13 cellular contexts compared by ENCODE assay signal in genomic region chr6:169810066-169810989, GRCh38. TPM values are rescaled to one million over a fixed set of nuclear protein-coding genes. Genes with fewer than 3 reads are reported as not detected.
DNase-seq lines count a peak whose midpoint lies in the region; ATAC-seq, FAIRE-seq and TF ChIP-seq lines count a peak whose summit lies in the region.
"Had no signal": no experiment of that assay in that cellular context is flagged by ENCODE, and none has a peak within 500 bp of the region (broad histone marks: within the 10 kb centered on the region; RNA-seq: fewer than 3 reads in every experiment).

No MANE protein-coding gene starts in this region.

- H2AFZ ChIP-seq in HepG2 (ENCODE audit: low read length) = peak overlapping the region; percentile 91
- H2AFZ ChIP-seq: PC-9 had no signal

- peak overlapping the region; percentile 4 for H3K27ac ChIP-seq in HepG2 (ENCODE audit: extremely low read length, insufficient read depth, low read length)
- H3K27ac ChIP-seq: PC-9 had no signal

- H3K27me3 ChIP-seq in Caco-2 (replicated peaks; ENCODE audit: control insufficient read depth, insufficient read depth, low read length) (no peaks in the 10 kb centered on the region), HepG2 (ENCODE audit: control insufficient read depth in 1 of 2, insufficient read depth in 2 of 2, low read length in 2 of 2) (no peaks in the 10 kb centered on the region)

- peak; percentile 74 for ATAC-seq in activated CD8-positive, alpha-beta T cell treated with anti-CD3 and anti-CD28 coated beads for 36 hours
- ATAC-seq in HepG2 (peak; percentile 94), GM18861 (IDR thresholded peaks at IDR 0.05; ENCODE audit: unreplicated experiment) (no peak)

- DNase-seq in Caco-2 (peak; percentile 94 to 95), HuH-7 (ENCODE audit: low spot score) (peak; percentile 78), HepG2 (ENCODE audit: low spot score) (peak; percentile 41), DMS 273 (lab: John Stamatoyannopoulos, UW; ENCODE audit: unreplicated experiment) (no peak)
- DNase-seq in activated CD8-positive, alpha-beta T cell treated with anti-CD3 and anti-CD28 coated beads for 36 hours = no peak
- no peak for DNase-seq in effector CD4-positive, alpha-beta T cell
- no peak for DNase-seq in activated naive CD4-positive, alpha-beta T cell treated with anti-CD3 and anti-CD28 coated beads, Interleukin-2, amount 10 ng/mL, durations not matched to agents 7 days and 5 days
- DNase-seq: C1 segment of cervical spinal cord, mammary epithelial cell, PC-9 had no signal

- peaks cover 47% of the 10 kb centered on the region for H3K4me1 ChIP-seq in Caco-2
- peaks cover 30% of the 10 kb centered on the region for H3K4me1 ChIP-seq in HepG2 (ENCODE audit: insufficient read depth, low read length)

- TF ChIP-seq CTCF in Caco-2 (IDR thresholded peaks at IDR 0.05; ENCODE audit: insufficient read depth in 1 of 2, low read depth in 1 of 2, low read length in 1 of 2, severe bottlenecking in 1 of 2, unreplicated experiment in 1 of 2) (no peak), HepG2 (CRISPR knock-in tag; IDR thresholded peaks at IDR 0.05) (no peak)
- TF ChIP-seq CTCF in activated CD8-positive, alpha-beta T cell treated with anti-CD3 and anti-CD28 coated beads for 36 hours (IDR thresholded peaks at IDR 0.05) = no peak

- intact Hi-C loops in Caco-2 (cut with micrococcal nuclease; ENCODE audit: unreplicated experiment) (loop anchor here (1.0 to 5.0 kb wide), 3 partner anchors 10 to 482 kb away; partner anchors contain the start of gene DLL1), HepG2 (cut with micrococcal nuclease; ENCODE audit: unreplicated experiment) (no loop called here)
- intact Hi-C loops in activated CD8-positive, alpha-beta T cell treated with anti-CD3 and anti-CD28 coated beads for 36 hours (cut with micrococcal nuclease) = no loop called here

- H3K9me3 Mint-ChIP-seq in Caco-2 (ENCODE audit: unreplicated experiment) = peaks cover 10% of the 10 kb centered on the region
- no peaks in the 10 kb centered on the region for H3K9me3 Mint-ChIP-seq in activated CD8-positive, alpha-beta T cell treated with anti-CD3 and anti-CD28 coated beads for 36 hours
- H3K9me3 Mint-ChIP-seq in activated naive CD4-positive, alpha-beta T cell treated with anti-CD3 and anti-CD28 coated beads, Interleukin-2, amount 10 ng/mL, durations not matched to agents 7 days and 5 days = peaks cover 13% of the 10 kb centered on the region

- H3K4me3 Mint-ChIP-seq in Caco-2 (ENCODE audit: unreplicated experiment) = peak overlapping the region; percentile 66
- no peak overlapping the region for H3K4me3 Mint-ChIP-seq in activated CD8-positive, alpha-beta T cell treated with anti-CD3 and anti-CD28 coated beads for 36 hours
- H3K4me3 Mint-ChIP-seq in activated naive CD4-positive, alpha-beta T cell treated with anti-CD3 and anti-CD28 coated beads, Interleukin-2, amount 10 ng/mL, durations not matched to agents 7 days and 5 days = no peak overlapping the region

- H3K36me3 ChIP-seq in Caco-2 (ENCODE audit: control insufficient read depth, insufficient read depth, low read length) = peaks cover 3% of the 10 kb centered on the region
- no peaks in the 10 kb centered on the region for H3K36me3 ChIP-seq in HepG2 (replicated peaks in 1 of 2; ENCODE audit: control insufficient read depth in 1 of 2, insufficient read depth in 2 of 2, low read length in 2 of 2)

- peak overlapping the region; percentile 92 for H3K27ac Mint-ChIP-seq in Caco-2 (ENCODE audit: unreplicated experiment)
- H3K27ac Mint-ChIP-seq in activated CD8-positive, alpha-beta T cell treated with anti-CD3 and anti-CD28 coated beads for 36 hours = no peak overlapping the region
- no peak overlapping the region for H3K27ac Mint-ChIP-seq in activated naive CD4-positive, alpha-beta T cell treated with anti-CD3 and anti-CD28 coated beads, Interleukin-2, amount 10 ng/mL, durations not matched to agents 7 days and 5 days

- peak overlapping the region; percentile 38; the same call in 1 of the 2 replicates for H3K9ac ChIP-seq in HepG2 (ENCODE audit: insufficient read depth, low read depth, low read length)

- H3K4me1 Mint-ChIP-seq in Caco-2 (ENCODE audit: low read depth, unreplicated experiment) = peaks cover 56% of the 10 kb centered on the region
- peaks cover 32% of the 10 kb centered on the region for H3K4me1 Mint-ChIP-seq in activated CD8-positive, alpha-beta T cell treated with anti-CD3 and anti-CD28 coated beads for 36 hours (ENCODE audit: low read depth)
- H3K4me1 Mint-ChIP-seq in activated naive CD4-positive, alpha-beta T cell treated with anti-CD3 and anti-CD28 coated beads, Interleukin-2, amount 10 ng/mL, durations not matched to agents 7 days and 5 days = peaks cover 21% of the 10 kb centered on the region

- no peaks in the 10 kb centered on the region for H3K79me2 ChIP-seq in HepG2 (ENCODE audit: insufficient read depth, low read length)

- POLR2A ChIA-PET in Caco-2 (lab: Charles Lee) (interaction anchor here (0.6 to 3.2 kb wide), 7 partner anchors 10 to 480 kb away, joined by 3 to 51 read pairs (median 4); partner anchors contain the start of genes DYNLT2 and ERMARD), HepG2 (lab: Yijun Ruan, JAX) (interaction anchor here (0.9 to 1.3 kb wide), 2 partner anchors 9 to 20 kb away, joined by 6 to 19 read pairs; no protein-coding TSS in a partner anchor)
- POLR2A ChIA-PET in activated CD8-positive, alpha-beta T cell treated with anti-CD3 and anti-CD28 coated beads for 36 hours (lab: Charles Lee) = no interaction called here

- TF ChIP-seq POLR2A in HepG2 (IDR thresholded peaks at IDR 0.05; ENCODE audit: insufficient read depth in 1 of 2, low read depth in 2 of 2, low read length in 2 of 2) = peak in 1 of 2 experiments; percentile 49; a peak in 1 of 4 replicates

- no peaks in the 10 kb centered on the region for H4K20me1 ChIP-seq in HepG2 (ENCODE audit: insufficient read depth, low read length)

- peak; percentile 61 for FAIRE-seq in HepG2 (lab: Jason Lieb, UNC)
- FAIRE-seq: GM19239, TTC549 had no signal

- TF ChIP-seq RAD21 in HepG2 (CRISPR knock-in tag; IDR thresholded peaks at IDR 0.05) = no peak

- WGBS in HepG2 (ENCODE audit: low lambda C conversion rate) = 6% methylated on average over 13 of the region's 18 CpGs

- no peaks in the 10 kb centered on the region for H3K27me3 Mint-ChIP-seq in Caco-2 (ENCODE audit: insufficient read depth, unreplicated experiment)
- peaks cover 17% of the 10 kb centered on the region for H3K27me3 Mint-ChIP-seq in activated CD8-positive, alpha-beta T cell treated with anti-CD3 and anti-CD28 coated beads for 36 hours
- H3K27me3 Mint-ChIP-seq in activated naive CD4-positive, alpha-beta T cell treated with anti-CD3 and anti-CD28 coated beads, Interleukin-2, amount 10 ng/mL, durations not matched to agents 7 days and 5 days = peaks cover 54% of the 10 kb centered on the region

- H3K9me3 ChIP-seq in Caco-2 (no peaks in the 10 kb centered on the region), HepG2 (ENCODE audit: low read length) (no peaks in the 10 kb centered on the region)

- peaks cover 27% of the 10 kb centered on the region for H3K36me3 Mint-ChIP-seq in Caco-2 (ENCODE audit: insufficient read depth, unreplicated experiment)
- no peaks in the 10 kb centered on the region for H3K36me3 Mint-ChIP-seq in activated CD8-positive, alpha-beta T cell treated with anti-CD3 and anti-CD28 coated beads for 36 hours (ENCODE audit: low read depth)
- H3K36me3 Mint-ChIP-seq in activated naive CD4-positive, alpha-beta T cell treated with anti-CD3 and anti-CD28 coated beads, Interleukin-2, amount 10 ng/mL, durations not matched to agents 7 days and 5 days = no peaks in the 10 kb centered on the region

- in situ Hi-C loops in HepG2 (cut with HindIII; ENCODE audit: extremely low pct_ligation_motif_present, low pct_unique_long_range_greater_than_20kb) = no loop called here

- BruUV-seq in Caco-2 (replicated peaks; lab: Mats Ljungman, UMichigan) (TSS peak; percentile 99), HepG2 (replicated peaks; lab: Mats Ljungman, UMichigan) (no TSS peak)

- CTCF ChIA-PET in Caco-2 (lab: Charles Lee) (interaction anchor here (1.0 to 1.9 kb wide), 8 partner anchors 10 to 720 kb away, joined by 3 to 11 read pairs (median 4); no protein-coding TSS in a partner anchor), HepG2 (lab: Yijun Ruan, JAX; ENCODE audit: low intra/inter-chr PET ratio, low total read pairs) (no interaction called here)
- CTCF ChIA-PET in activated CD8-positive, alpha-beta T cell treated with anti-CD3 and anti-CD28 coated beads for 36 hours (lab: Charles Lee) = interaction anchor here (1.2 kb wide), 1 partner anchor 22 kb away, joined by 4 read pairs; no protein-coding TSS in a partner anchor
- CTCF ChIA-PET in activated naive CD4-positive, alpha-beta T cell treated with anti-CD3 and anti-CD28 coated beads, Interleukin-2, amount 10 ng/mL, durations not matched to agents 7 days and 5 days (lab: Charles Lee) = no interaction called here

- H3K4me2 ChIP-seq in HepG2 (ENCODE audit: low read depth, low read length) = peak overlapping the region; percentile 79
- H3K4me2 ChIP-seq: PC-9 had no signal

- TF ChIP-seq EP300 in HepG2 (IDR thresholded peaks at IDR 0.05; ENCODE audit: low read depth in 2 of 2, low read length in 2 of 2) (no peak; a peak in 1 of 4 replicates), HepG2 (CRISPR knock-in tag; IDR thresholded peaks at IDR 0.05; ENCODE audit: borderline replicate concordance) (no peak)

- 0 out of 2 replicates have a peak overlapping the region, but pooled peaks have one; percentile 4 for H3K4me3 ChIP-seq in Caco-2 (ENCODE audit: low read depth, low read length)
- peak overlapping the region; percentile 18 to 67 (median 38) for H3K4me3 ChIP-seq in HepG2 (replicated peaks in 1 of 3; ENCODE audit: insufficient read depth in 1 of 3, low read depth in 2 of 3, low read length in 3 of 3)
- H3K4me3 ChIP-seq: PC-9 had no signal

RNA-seq across cellular contexts. Expression of gene ERMARD, which starts 58.9 kb away (rescaled TPM):
- total RNA-seq in Caco-2 (2022) (17.0 and 25.3 TPM in 2 replicates), HepG2 (2016; rRNA removed; fragmentation: Illumina TruSeq; extraction: Trizol) (8.4 and 10.7 TPM in 2 replicates)
- 10 to 100 TPM; 24.9 to 26.6 TPM for total RNA-seq in activated CD8-positive, alpha-beta T cell treated with anti-CD3 and anti-CD28 coated beads for 36 hours
- total RNA-seq in HepG2 (2016; cell fraction: cytosol; rRNA removed; fragmentation: Illumina TruSeq; extraction: Trizol; ENCODE audit: low read depth) = 5.5 and 7.1 TPM in 2 replicates
- total RNA-seq in HepG2 (2016; cell fraction: insoluble cytoplasmic fraction; rRNA removed; fragmentation: Illumina TruSeq; extraction: Trizol) = 7.1 and 13.2 TPM in 2 replicates
- total RNA-seq in HepG2 (2016; cell fraction: membrane; rRNA removed; fragmentation: Illumina TruSeq; extraction: Trizol) = 7.3 and 7.5 TPM in 2 replicates
- 16.6 and 17.0 TPM in 2 replicates for total RNA-seq in HepG2 (2016; cell fraction: nucleus; rRNA removed; fragmentation: Illumina TruSeq; extraction: Trizol)
- polyA plus RNA-seq in HepG2 (2011; rRNA removed) = 8.8 and 11.6 TPM in 2 replicates
- 6.1 and 7.4 TPM in 2 replicates for polyA plus RNA-seq in HepG2 (2011; cell fraction: cytosol; rRNA removed)
- 35.0 and 45.3 TPM in 2 replicates for polyA plus RNA-seq in HepG2 (2011; cell fraction: nucleus; rRNA removed)
- polyA plus RNA-seq in HepG2 (2012) = 7.7 and 8.9 TPM in 2 replicates
- polyA plus RNA-seq in HepG2 (2016; cell fraction: cytosol; fragmentation: Illumina TruSeq; extraction: Trizol; ENCODE audit: low read depth) = 1.9 and 2.2 TPM in 2 replicates
- 4.8 and 5.9 TPM in 2 replicates for polyA plus RNA-seq in HepG2 (2016; cell fraction: insoluble cytoplasmic fraction; fragmentation: Illumina TruSeq; extraction: Trizol; ENCODE audit: low read depth)
- polyA plus RNA-seq in HepG2 (2016; cell fraction: membrane; fragmentation: Illumina TruSeq; extraction: Trizol; ENCODE audit: low read depth) = 2.4 and 3.3 TPM in 2 replicates
- polyA plus RNA-seq in HepG2 (2016; cell fraction: nucleus; fragmentation: Illumina TruSeq; extraction: Trizol; ENCODE audit: insufficient read depth, low read depth) = 28.4 and 29.0 TPM in 2 replicates
- polyA minus RNA-seq in HepG2 (2011; rRNA and poly(A)+ RNA removed; ENCODE audit: low replicate concordance) = 6.3 TPM in 2 replicates
- polyA minus RNA-seq in HepG2 (2011; cell fraction: cytosol; rRNA and poly(A)+ RNA removed) = 2.4 and 4.4 TPM in 2 replicates
- polyA minus RNA-seq in HepG2 (2011; cell fraction: nucleus; rRNA and poly(A)+ RNA removed) = 10.9 and 14.3 TPM in 2 replicates

RNA-seq across cellular contexts. Expression of gene DYNLT2, which starts 59.0 kb away (rescaled TPM):
- total RNA-seq in Caco-2 (2022) = 2.4 and 2.6 TPM in 2 replicates
- 1 to 10 TPM; 2.2 to 2.4 TPM for total RNA-seq in activated CD8-positive, alpha-beta T cell treated with anti-CD3 and anti-CD28 coated beads for 36 hours
- total RNA-seq in HepG2 (2016; rRNA removed; fragmentation: Illumina TruSeq; extraction: Trizol) = 3.1 and 4.3 TPM in 2 replicates
- total RNA-seq in HepG2 (2016; cell fraction: cytosol; rRNA removed; fragmentation: Illumina TruSeq; extraction: Trizol; ENCODE audit: low read depth) = 1.7 and 1.9 TPM in 2 replicates
- 3.0 and 4.1 TPM in 2 replicates for total RNA-seq in HepG2 (2016; cell fraction: insoluble cytoplasmic fraction; rRNA removed; fragmentation: Illumina TruSeq; extraction: Trizol)
- 4.9 and 5.8 TPM in 2 replicates for total RNA-seq in HepG2 (2016; cell fraction: membrane; rRNA removed; fragmentation: Illumina TruSeq; extraction: Trizol)
- 6.6 and 7.6 TPM in 2 replicates for total RNA-seq in HepG2 (2016; cell fraction: nucleus; rRNA removed; fragmentation: Illumina TruSeq; extraction: Trizol)
- polyA plus RNA-seq in HepG2 (2011; rRNA removed) = 1.7 and 2.1 TPM in 2 replicates
- polyA plus RNA-seq in HepG2 (2011; cell fraction: cytosol; rRNA removed) = 1.1 TPM in 2 replicates
- polyA plus RNA-seq in HepG2 (2011; cell fraction: nucleus; rRNA removed) = 2.6 and 3.0 TPM in 2 replicates
- polyA plus RNA-seq in HepG2 (2012) = 6.2 and 8.3 TPM in 2 replicates
- polyA plus RNA-seq in HepG2 (2016; cell fraction: cytosol; fragmentation: Illumina TruSeq; extraction: Trizol; ENCODE audit: low read depth) = 1.8 and 2.2 TPM in 2 replicates
- 3.8 and 4.0 TPM in 2 replicates for polyA plus RNA-seq in HepG2 (2016; cell fraction: insoluble cytoplasmic fraction; fragmentation: Illumina TruSeq; extraction: Trizol; ENCODE audit: low read depth)
- polyA plus RNA-seq in HepG2 (2016; cell fraction: membrane; fragmentation: Illumina TruSeq; extraction: Trizol; ENCODE audit: low read depth) = 5.3 and 5.7 TPM in 2 replicates
- polyA plus RNA-seq in HepG2 (2016; cell fraction: nucleus; fragmentation: Illumina TruSeq; extraction: Trizol; ENCODE audit: insufficient read depth, low read depth) = 10.1 and 11.1 TPM in 2 replicates
- 0.30 and 0.36 TPM in 2 replicates for polyA minus RNA-seq in HepG2 (2011; rRNA and poly(A)+ RNA removed; ENCODE audit: low replicate concordance)
- polyA minus RNA-seq in HepG2 (2011; cell fraction: cytosol; rRNA and poly(A)+ RNA removed) = 0.30 and 1.1 TPM in 2 replicates
- 5.0 and 5.8 TPM in 2 replicates for polyA minus RNA-seq in HepG2 (2011; cell fraction: nucleus; rRNA and poly(A)+ RNA removed)

Comparison
In these comparisons a context has a peak if more than half of its experiments do, and no peak if none do; other contexts are left out.
1. DNase-seq: peak in Caco-2 (2 of 2), HuH-7 (single experiment) and HepG2 (single experiment); none in activated CD8-positive, alpha-beta T cell treated with anti-CD3 and anti-CD28 coated beads for 36 hours (single experiment), DMS 273 (single experiment), effector CD4-positive, alpha-beta T cell (single experiment) and activated naive CD4-positive, alpha-beta T cell treated with anti-CD3 and anti-CD28 coated beads, Interleukin-2, amount 10 ng/mL, durations not matched to agents 7 days and 5 days (single experiment).
2. CTCF ChIA-PET loops: an anchor here in Caco-2 (1.0 to 1.9 kb wide) and activated CD8-positive, alpha-beta T cell treated with anti-CD3 and anti-CD28 coated beads for 36 hours (1.2 kb wide); none called in HepG2 and activated naive CD4-positive, alpha-beta T cell treated with anti-CD3 and anti-CD28 coated beads, Interleukin-2, amount 10 ng/mL, durations not matched to agents 7 days and 5 days.